ENCODE assay signal across 15 cellular contexts in genomic region chr13:32535748-32536147, GRCh38. TPM values are rescaled to one million over a fixed set of nuclear protein-coding genes. Genes with fewer than 3 reads are reported as not detected.
DNase-seq lines count a peak whose midpoint lies in the region; ATAC-seq and TF ChIP-seq lines count a peak whose summit lies in the region.
"Had no signal": no experiment of that assay in that cellular context is flagged by ENCODE, and none has a peak within 500 bp of the region (broad histone marks: within the 10 kb centered on the region; RNA-seq: fewer than 3 reads in every experiment).

No MANE protein-coding gene starts in this region.

- H3K9me3 Mint-ChIP-seq in immature natural killer cell: peaks cover 0 to 1% (median 0%) of the 10 kb centered on the region in 6 donors
- H3K9me3 Mint-ChIP-seq in stimulated activated naive CD8-positive, alpha-beta T cell treated with anti-CD3 and anti-CD28 coated beads, Interleukin-15, amount 100 ng/mL, for 72 hours: peaks cover 0 to 5% of the 10 kb centered on the region in 2 donors

- peak overlapping the region; percentile 70 for H3K27ac Mint-ChIP-seq in T-helper 17 cell
- H3K27ac Mint-ChIP-seq in immature natural killer cell: peak overlapping the region in 5 of 6 donors; percentile 3 to 70 (median 65)
- H3K27ac Mint-ChIP-seq in stimulated activated naive CD8-positive, alpha-beta T cell treated with anti-CD3 and anti-CD28 coated beads, Interleukin-15, amount 100 ng/mL, for 72 hours: peak overlapping the region in 1 of 2 donors; percentile 90

- H3K4me1 Mint-ChIP-seq in T-helper 17 cell (peaks cover 62% of the 10 kb centered on the region), immature natural killer cell (peaks cover 77 to 87% of the 10 kb centered on the region in 2 donors)
- peaks cover 65% of the 10 kb centered on the region for H3K4me1 Mint-ChIP-seq in stimulated activated naive CD8-positive, alpha-beta T cell treated with anti-CD3 and anti-CD28 coated beads, Interleukin-15, amount 100 ng/mL, for 72 hours

- H3K4me1 ChIP-seq in left ventricle myocardium inferior (peaks cover 84% of the 10 kb centered on the region), HAP-1 (peaks cover 10% of the 10 kb centered on the region)

- H3K4me3 ChIP-seq in left ventricle myocardium inferior (peak overlapping the region; percentile 80), HAP-1 (no peak overlapping the region)
- H3K4me3 ChIP-seq: suprapubic skin had no signal

- H3K4me3 Mint-ChIP-seq in T-helper 17 cell (peak overlapping the region; percentile 68), immature natural killer cell (peak overlapping the region in 4 of 5 donors; percentile 2 to 66 (median 6))
- H3K4me3 Mint-ChIP-seq in stimulated activated naive CD8-positive, alpha-beta T cell treated with anti-CD3 and anti-CD28 coated beads, Interleukin-15, amount 100 ng/mL, for 72 hours: peak overlapping the region; percentile 24 to 77

- DNase-seq in left ventricle myocardium inferior (no peak), Right ventricle myocardium superior (no peak), T-helper 17 cell (no peak), immature natural killer cell (no peak), NCI-H187 treated with DMSO at 0.1 percent for 48 hours (lab: John Stamatoyannopoulos, UW) (no peak), HAP-1 (ENCODE audit: low spot score in 2 of 2) (no peak)
- DNase-seq in stimulated activated naive CD8-positive, alpha-beta T cell treated with anti-CD3 and anti-CD28 coated beads, Interleukin-15, amount 100 ng/mL, for 72 hours: no peak
- DNase-seq: activated CD4-positive, CD25-positive, alpha-beta regulatory T cell; DMS79; Kasumi-1; NCI-H510A; occipital lobe; spleen had no signal

- intact Hi-C loops in left ventricle myocardium inferior (cut with micrococcal nuclease) (loop anchor here (10.0 kb wide), 1 partner anchor 111 kb away; the partner anchor contains the start of gene N4BP2L1), Right ventricle myocardium superior (cut with DNase I) (no loop called here)

- H3K9me3 ChIP-seq in left ventricle myocardium inferior (replicated peaks) (no peaks in the 10 kb centered on the region), T-helper 17 cell (ENCODE audit: control insufficient read depth, low read length, poor library complexity, severe bottlenecking) (no peaks in the 10 kb centered on the region), HAP-1 (no peaks in the 10 kb centered on the region)
- H3K9me3 ChIP-seq: spleen, suprapubic skin had no signal

- TF ChIP-seq CTCF in left ventricle myocardium inferior (IDR thresholded peaks at IDR 0.05; ENCODE audit: borderline replicate concordance): no peak

- in situ Hi-C loops in HAP-1 (cut with MboI; ENCODE audit: low sequenced_read_pairs): no loop called here

- peak overlapping the region; percentile 63 for H3K27ac ChIP-seq in left ventricle myocardium inferior (replicated peaks)
- H3K27ac ChIP-seq: spleen, suprapubic skin had no signal

- H3K36me3 ChIP-seq in left ventricle myocardium inferior (peaks cover 25% of the 10 kb centered on the region), HAP-1 (replicated peaks) (peaks cover 30% of the 10 kb centered on the region)

- H3K27me3 Mint-ChIP-seq in T-helper 17 cell (no peaks in the 10 kb centered on the region), immature natural killer cell (ENCODE audit: low read depth in 3 of 3) (peaks cover 6 to 12% (median 10%) of the 10 kb centered on the region in 3 donors)
- H3K27me3 Mint-ChIP-seq in stimulated activated naive CD8-positive, alpha-beta T cell treated with anti-CD3 and anti-CD28 coated beads, Interleukin-15, amount 100 ng/mL, for 72 hours: no peaks in the 10 kb centered on the region

- H3K27me3 ChIP-seq in left ventricle myocardium inferior (ENCODE audit: low read depth) (no peaks in the 10 kb centered on the region), HAP-1 (ENCODE audit: low read depth) (no peaks in the 10 kb centered on the region)
- H3K27me3 ChIP-seq: spleen, suprapubic skin had no signal

- H3K36me3 Mint-ChIP-seq in T-helper 17 cell (ENCODE audit: low read depth) (peaks cover 13% of the 10 kb centered on the region), immature natural killer cell (peaks cover 8 to 21% (median 9%) of the 10 kb centered on the region in 3 donors)

- ATAC-seq in Right ventricle myocardium superior (ENCODE audit: poor library complexity) (no peak), T-helper 17 cell (no peak), GM21723 (IDR thresholded peaks at IDR 0.05; ENCODE audit: unreplicated experiment) (no peak)
- no peak for ATAC-seq in stimulated activated naive CD8-positive, alpha-beta T cell treated with anti-CD3 and anti-CD28 coated beads, Interleukin-15, amount 100 ng/mL, for 72 hours

RNA-seq across cellular contexts. Expression of gene N4BP2L2, which starts 2.8 kb away (rescaled TPM):
- total RNA-seq in left ventricle myocardium inferior (131 TPM), Right ventricle myocardium superior (123 TPM), T-helper 17 cell (100 to 1,000 TPM; 185 to 205 TPM)
- 100 to 1,000 TPM in 2 of 3 donors, 10 to 100 TPM in 1; 82.9 to 112 (median 105) TPM for polyA plus RNA-seq in immature natural killer cell

RNA-seq across cellular contexts. Expression of gene PDS5B, which starts 50.5 kb away (rescaled TPM):
- total RNA-seq in left ventricle myocardium inferior (20.4 TPM), Right ventricle myocardium superior (22.9 TPM), T-helper 17 cell (10 to 100 TPM; 39.2 to 46.7 TPM)
- polyA plus RNA-seq in immature natural killer cell: 10 to 100 TPM; 29.3 to 49.2 (median 48.1) TPM

Comparison
In these comparisons a context has a peak if more than half of its experiments do, and no peak if none do; other contexts are left out.
1. H3K4me3 Mint-ChIP-seq: peak in every context shown above with its lines; median percentile 68 in T-helper 17 cell; 50 in stimulated activated naive CD8-positive, alpha-beta T cell treated with anti-CD3 and anti-CD28 coated beads, Interleukin-15, amount 100 ng/mL, for 72 hours; 6 in immature natural killer cell.